Comparison of ENCODE assay signal across 8 cellular contexts in the genomic region with DNA sequence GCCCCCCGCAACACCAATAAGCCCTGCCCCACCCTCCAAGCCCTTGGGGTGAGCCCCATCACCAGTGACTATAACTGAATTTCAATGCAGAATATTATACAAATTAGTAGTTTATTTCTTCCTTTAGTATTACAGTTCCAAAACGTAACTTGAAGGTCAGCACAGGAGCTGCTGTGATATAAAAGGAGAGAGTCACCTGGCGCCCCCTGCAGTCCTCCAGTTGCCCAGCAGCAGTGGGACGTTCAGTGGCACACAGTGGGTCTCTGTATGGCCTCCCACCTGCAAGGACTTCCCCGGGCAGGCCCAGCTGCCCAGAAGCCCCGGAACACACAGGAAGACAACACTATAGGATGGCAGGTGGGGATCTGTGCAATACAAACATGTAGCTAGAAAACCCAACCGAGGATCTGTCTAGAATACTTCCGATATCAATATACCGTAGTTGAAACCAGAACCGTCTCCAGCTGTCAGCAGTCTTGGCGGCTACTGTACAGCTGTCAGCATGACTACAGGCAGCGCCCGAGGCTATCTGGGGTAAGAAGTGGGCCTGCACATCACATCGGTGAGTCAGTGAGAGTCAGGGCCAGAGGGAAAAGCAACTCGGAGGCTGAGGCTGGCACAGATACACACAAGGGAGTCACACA.
DNase-seq lines count a peak whose midpoint lies in the region; ATAC-seq and TF ChIP-seq lines count a peak whose summit lies in the region.
"Not testable (repeated sequence)": the region's sequence is repeated elsewhere in the genome, so short reads cannot be mapped to it uniquely, and the experiment has no call there.

No MANE protein-coding gene starts in this region.

- DNase-seq in AG08395 (ENCODE audit: low spot score) (peak; percentile 45), NAMALWA (ENCODE audit: low spot score) (peak; percentile 74), SJCRH30 (peak; percentile 98), brain microvascular endothelial cell (peak; percentile 80), fibroblast of pulmonary artery (ENCODE audit: low read depth) (peak; percentile 69), lower lobe of right lung (peak; percentile 30)

- intact Hi-C loops in lower lobe of right lung (cut with DNase I), result not testable (repeated sequence)

- not testable (repeated sequence) for H3K4me3 ChIP-seq in SJCRH30; brain microvascular endothelial cell (ENCODE audit: low read depth, low read length); fibroblast of pulmonary artery (replicated peaks; ENCODE audit: low read depth, low read length); lower lobe of right lung; skeletal muscle satellite cell (ENCODE audit: low read length)

- peak overlapping the region; percentile 97 for H3K27ac ChIP-seq in SJCRH30
- H3K27ac ChIP-seq in brain microvascular endothelial cell, lower lobe of right lung: not testable (repeated sequence)

- not testable (repeated sequence) for H3K36me3 ChIP-seq in SJCRH30
- H3K36me3 ChIP-seq in brain microvascular endothelial cell (replicated peaks) (peaks cover 20% of the 10 kb centered on the region), lower lobe of right lung (peaks cover 43% of the 10 kb centered on the region), skeletal muscle satellite cell (ENCODE audit: insufficient read depth, low read length) (peaks cover 28% of the 10 kb centered on the region)

- TF ChIP-seq CTCF in GM12872 (IDR thresholded peaks at IDR 0.05; ENCODE audit: insufficient read depth, low read depth, low read length) (peak; percentile 14; the same call in 1 of the 3 replicates), brain microvascular endothelial cell (IDR thresholded peaks at IDR 0.05; ENCODE audit: low read depth, low read length, missing control alignments) (peak; percentile 36), fibroblast of pulmonary artery (IDR thresholded peaks at IDR 0.05; ENCODE audit: low read length, missing control alignments) (peak; percentile 13), lower lobe of right lung (IDR thresholded peaks at IDR 0.05) (peak; percentile 19)

- H3K9me3 ChIP-seq in SJCRH30 (replicated peaks); lower lobe of right lung; skeletal muscle satellite cell (replicated peaks; ENCODE audit: low read length): not testable (repeated sequence)

- ATAC-seq in lower lobe of right lung, result not testable (repeated sequence)

- H3K27me3 ChIP-seq in SJCRH30; brain microvascular endothelial cell (replicated peaks); lower lobe of right lung (ENCODE audit: low read depth); skeletal muscle satellite cell (ENCODE audit: control insufficient read depth, insufficient read depth, low read length): not testable (repeated sequence)

- H3K4me2 ChIP-seq in skeletal muscle satellite cell (ENCODE audit: low read length), result peak overlapping the region; percentile 0

- H3K9ac ChIP-seq in skeletal muscle satellite cell (ENCODE audit: low read depth, low read length), result not testable (repeated sequence)

- in situ Hi-C loops in brain microvascular endothelial cell (cut with HindIII; ENCODE audit: low pct_ligation_motif_present, low sequenced_read_pairs), result not testable (repeated sequence)

- H3K4me1 ChIP-seq in SJCRH30 (peaks cover 53% of the 10 kb centered on the region), lower lobe of right lung (peaks cover 35% of the 10 kb centered on the region), skeletal muscle satellite cell (ENCODE audit: control insufficient read depth, insufficient read depth, low read length) (peaks cover 68% of the 10 kb centered on the region)

Comparison
In these comparisons a context has a peak if more than half of its experiments do, and no peak if none do; other contexts are left out.
1. DNase-seq: peak in every context shown above with its lines; median percentile 98 in SJCRH30; 80 in brain microvascular endothelial cell; 74 in NAMALWA; 69 in fibroblast of pulmonary artery; 45 in AG08395; 30 in lower lobe of right lung.